Comparison of ENCODE assay signal across 14 cellular contexts in the genomic region with DNA sequence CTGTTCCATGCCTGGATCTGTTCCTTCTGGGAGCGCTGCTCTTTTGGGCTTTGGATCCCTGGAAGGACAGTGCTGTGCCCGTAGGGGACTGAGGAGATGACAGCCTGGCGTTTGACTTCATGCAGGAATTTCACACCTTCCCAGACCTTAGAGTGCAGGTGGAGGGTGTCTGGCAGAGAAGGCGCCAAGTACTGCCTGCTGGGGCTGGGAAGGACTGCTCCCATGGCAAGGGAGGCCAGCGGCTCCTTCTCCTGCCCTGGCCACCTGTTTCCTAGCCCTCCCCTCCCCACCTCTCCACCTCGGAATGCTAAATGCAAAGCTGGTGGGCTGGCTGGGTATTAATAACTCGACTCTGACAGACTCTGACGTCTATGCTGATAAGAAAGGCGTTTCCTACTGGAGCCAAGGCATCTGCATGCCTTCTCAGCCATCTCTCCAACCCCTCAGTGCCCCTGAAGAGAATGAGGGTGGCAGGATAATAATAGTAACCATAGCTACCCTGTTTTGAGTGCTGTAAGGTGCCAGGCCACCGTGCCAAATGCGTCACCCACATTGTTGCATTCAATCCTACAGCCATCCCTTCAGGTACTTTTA. TPM values are rescaled to one million over a fixed set of nuclear protein-coding genes. Genes with fewer than 3 reads are reported as not detected.
A peak's percentile ranks its signal among the peaks of the same experiment; 100 is the strongest.
DNase-seq lines count a peak whose midpoint lies in the region; ATAC-seq, FAIRE-seq and TF ChIP-seq lines count a peak whose summit lies in the region.
"Had no signal": no experiment of that assay in that cellular context is flagged by ENCODE, and none has a peak within 500 bp of the region (broad histone marks: within the 10 kb centered on the region; RNA-seq: fewer than 3 reads in every experiment).

No MANE protein-coding gene starts in this region.

- no peak for TF ChIP-seq CTCF in H9 (conservative IDR thresholded peaks at IDR 0.05)
- no peak for TF ChIP-seq CTCF in H1 (IDR thresholded peaks at IDR 0.05; ENCODE audit: control extremely low read depth in 1 of 3, insufficient read depth in 1 of 3, low read depth in 1 of 3, low read length in 3 of 3)
- TF ChIP-seq CTCF in foreskin keratinocyte (conservative IDR thresholded peaks at IDR 0.05) = no peak

- ATAC-seq in memory B cell (ENCODE audit: low read depth) (peak; percentile 12), HG03108 (IDR thresholded peaks at IDR 0.05; ENCODE audit: unreplicated experiment) (no peak), foreskin keratinocyte (no peak)

- no peak overlapping the region for H2BK20ac ChIP-seq in H9 (ENCODE audit: low read depth, low read length, poor library complexity, severe bottlenecking)
- H2BK20ac ChIP-seq in H1 (ENCODE audit: low read length) = peak overlapping the region; percentile 77; the same call in 1 of the 2 replicates

- no peak overlapping the region for H2AK5ac ChIP-seq in H9 (ENCODE audit: insufficient read length, low read length)
- H2AK5ac ChIP-seq in H1 (ENCODE audit: low read depth, low read length) = no peak overlapping the region

- H3K9ac ChIP-seq in H9 (ENCODE audit: extremely low read depth, insufficient read length, low read length) = no peak overlapping the region
- H3K9ac ChIP-seq in H1 (replicated peaks in 1 of 4; ENCODE audit: extremely low read depth in 1 of 4, low read depth in 3 of 4, low read length in 3 of 4) = no peak overlapping the region

- H2AFZ ChIP-seq in H9 (ENCODE audit: low read length) = no peak overlapping the region
- H2AFZ ChIP-seq in H1 (ENCODE audit: low read length) = peak overlapping the region; percentile 74

- 0 out of 5 replicates have a peak overlapping the region, but pooled peaks of 1 of the 2 experiments have one; percentile 45 for H3K4me3 Mint-ChIP-seq in H9
- no peak overlapping the region for H3K4me3 Mint-ChIP-seq in memory B cell
- H3K4me3 Mint-ChIP-seq: activated CD4-positive, alpha-beta T cell treated with anti-CD3 and anti-CD28 coated beads, Interleukin-2, amount 10 ng/mL, durations not matched to agents 24 days and 14 days; activated T-helper 1 cell treated with anti-CD3 and anti-CD28 coated beads, Interleukin-12 subunit alpha, Interleukin-12 subunit beta, Interleukin-2, Interleukin-4 antibody, amounts not matched to agents 30 ng/mL and 10 ng/mL and 1 ng/mL, durations not matched to agents 14 hours and 24 hours and 36 hours had no signal

- peaks cover 21% of the 10 kb centered on the region for H3K27me3 Mint-ChIP-seq in H9 (ENCODE audit: low read depth)
- peaks cover 17% of the 10 kb centered on the region for H3K27me3 Mint-ChIP-seq in memory B cell

- H4K8ac ChIP-seq in H9 (replicated peaks; ENCODE audit: insufficient read length, low read depth, low read length) (no peak overlapping the region), H1 (ENCODE audit: extremely low read depth, insufficient read depth, low read length) (no peak overlapping the region)

- H3K79me1 ChIP-seq in H9 (ENCODE audit: insufficient read depth, low read depth, low read length, poor library complexity, severe bottlenecking) (no peaks in the 10 kb centered on the region), H1 (ENCODE audit: low read depth, low read length) (no peaks in the 10 kb centered on the region)

- H3K4me3 ChIP-seq in H1 (ENCODE audit: extremely low read depth in 1 of 4, insufficient read depth in 2 of 4, low read depth in 3 of 4, low read length in 4 of 4) = peak overlapping the region in 1 of 4 experiments; percentile 17; a peak in 2 of 8 replicates

- peaks cover 0 to 3% of the 10 kb centered on the region in 2 experiments; a peak in 1 of 5 replicates for H3K9me3 Mint-ChIP-seq in H9
- H3K9me3 Mint-ChIP-seq in memory B cell = no peaks in the 10 kb centered on the region
- H3K9me3 Mint-ChIP-seq: activated CD4-positive, alpha-beta T cell treated with anti-CD3 and anti-CD28 coated beads, Interleukin-2, amount 10 ng/mL, durations not matched to agents 24 days and 14 days; activated T-helper 1 cell treated with anti-CD3 and anti-CD28 coated beads, Interleukin-12 subunit alpha, Interleukin-12 subunit beta, Interleukin-2, Interleukin-4 antibody, amounts not matched to agents 30 ng/mL and 10 ng/mL and 1 ng/mL, durations not matched to agents 14 hours and 24 hours and 36 hours had no signal

- POLR2A ChIA-PET in H1 (lab: Charles Lee; ENCODE audit: partially characterized antibody) = interaction anchor here (1.2 kb wide), 1 partner anchor 185 kb away, joined by 4 read pairs; the partner anchor contains the start of gene SH3BGRL3

- TF ChIP-seq RAD21 in H1 (IDR thresholded peaks at IDR 0.05 in 1 of 2, conservative IDR thresholded peaks at IDR 0.05 in 1 of 2; ENCODE audit: low read depth in 2 of 2, low read length in 2 of 2) = no peak

- DNase-seq in A172 (ENCODE audit: low spot score) (peak; percentile 54), H9 (peak; percentile 67), H1 (ENCODE audit: low read depth in 1 of 2, low spot score in 2 of 2) (peak in 1 of 2 experiments; percentile 50), memory B cell (ENCODE audit: low spot score in 2 of 2) (no peak), NCI-H446 treated with DMSO at 0.1 percent for 48 hours (lab: John Stamatoyannopoulos, UW) (no peak), OCI-M2 (lab: John Stamatoyannopoulos, UW; ENCODE audit: unreplicated experiment) (no peak), foreskin keratinocyte (no peak)
- DNase-seq: activated CD4-positive, alpha-beta T cell treated with anti-CD3 and anti-CD28 coated beads, Interleukin-2, amount 10 ng/mL, durations not matched to agents 24 days and 14 days; MV-4-11; stimulated activated CD4-positive, alpha-beta T cell treated with anti-CD3 and anti-CD28 coated beads, Interleukin-2, amount 100 ng/mL, for 24 hours; stimulated activated naive CD4-positive, alpha-beta T cell had no signal

- no peaks in the 10 kb centered on the region for H3K9me3 ChIP-seq in H9 (ENCODE audit: control insufficient read depth, low read depth, low read length)
- no peaks in the 10 kb centered on the region for H3K9me3 ChIP-seq in H1 (ENCODE audit: insufficient read depth in 2 of 2, low read depth in 1 of 2, low read length in 1 of 2)

- no peak for TF ChIP-seq POLR2A in H1 (IDR thresholded peaks at IDR 0.05; ENCODE audit: control extremely low read depth in 1 of 2, low read depth in 2 of 2, low read length in 2 of 2)

- H3K4ac ChIP-seq in H9 (ENCODE audit: low read depth, low read length) (no peak overlapping the region), H1 (replicated peaks; ENCODE audit: insufficient read length, low read depth, low read length) (peak overlapping the region; percentile 21)

- H2BK5ac ChIP-seq in H9 (ENCODE audit: insufficient read length, low read length) (no peak overlapping the region), H1 (ENCODE audit: low read depth, low read length) (no peak overlapping the region; the same call in 1 of the 2 replicates)

- no peak for FAIRE-seq in H1 (lab: Jason Lieb, UNC)

- H3K27ac ChIP-seq in H9 (ENCODE audit: insufficient read length, low read depth, low read length) (no peak overlapping the region), H1 (ENCODE audit: low read depth, low read length) (no peak overlapping the region), foreskin keratinocyte (no peak overlapping the region)

- H4K20me1 ChIP-seq in H9 (ENCODE audit: control insufficient read depth, insufficient read depth, insufficient read length) (no peaks in the 10 kb centered on the region), H1 (replicated peaks in 1 of 2; ENCODE audit: control insufficient read depth in 1 of 2, insufficient read depth in 2 of 2, low read length in 2 of 2) (no peaks in the 10 kb centered on the region)

- H3K36me3 Mint-ChIP-seq in H9 (ENCODE audit: insufficient read depth in 1 of 3, low read depth in 3 of 3) (no peaks in the 10 kb centered on the region), memory B cell (no peaks in the 10 kb centered on the region)

- no peak for TF ChIP-seq EP300 in H1 (IDR thresholded peaks at IDR 0.05; ENCODE audit: borderline replicate concordance in 1 of 2, low read depth in 2 of 2, low read length in 2 of 2)

- no peak overlapping the region for H2BK12ac ChIP-seq in H9 (ENCODE audit: insufficient read length, low read depth, low read length)
- peak overlapping the region; percentile 45; the same call in 1 of the 2 replicates for H2BK12ac ChIP-seq in H1 (ENCODE audit: low read depth, low read length)

- H3K14ac ChIP-seq in H9 (ENCODE audit: insufficient read depth, low read length) (no peak overlapping the region), H1 (ENCODE audit: insufficient read length) (no peak overlapping the region)

- H3K79me2 ChIP-seq in H9 (ENCODE audit: insufficient read depth, low read length) (no peaks in the 10 kb centered on the region), H1 (ENCODE audit: control insufficient read depth in 1 of 2, insufficient read depth in 2 of 2, low read length in 2 of 2) (no peaks in the 10 kb centered on the region)

- no peaks in the 10 kb centered on the region for H3K36me3 ChIP-seq in H1 (ENCODE audit: control insufficient read depth in 2 of 4, insufficient read depth in 4 of 4, low read length in 3 of 4)

- H3K18ac ChIP-seq in H9 (ENCODE audit: insufficient read length, low read depth, low read length) (no peak overlapping the region), H1 (ENCODE audit: extremely low read depth, low read length) (peak overlapping the region; percentile 36; the same call in 1 of the 2 replicates)

- H3K27me3 ChIP-seq in H9 (ENCODE audit: insufficient read depth, low read length) = no peaks in the 10 kb centered on the region
- H3K27me3 ChIP-seq in H1 (replicated peaks in 1 of 4; ENCODE audit: control insufficient read depth in 3 of 4, extremely low read depth in 1 of 4, insufficient read depth in 3 of 4, low read length in 3 of 4) = peaks cover 0 to 5% (median 2%) of the 10 kb centered on the region in 4 experiments; a peak in 2 of 7 replicates
- H3K27me3 ChIP-seq in foreskin keratinocyte = no peaks in the 10 kb centered on the region

- H3K27ac Mint-ChIP-seq in H9 = no peak overlapping the region
- no peak overlapping the region for H3K27ac Mint-ChIP-seq in memory B cell
- H3K27ac Mint-ChIP-seq: activated CD4-positive, alpha-beta T cell treated with anti-CD3 and anti-CD28 coated beads, Interleukin-2, amount 10 ng/mL, durations not matched to agents 24 days and 14 days; activated T-helper 1 cell treated with anti-CD3 and anti-CD28 coated beads, Interleukin-12 subunit alpha, Interleukin-12 subunit beta, Interleukin-2, Interleukin-4 antibody, amounts not matched to agents 30 ng/mL and 10 ng/mL and 1 ng/mL, durations not matched to agents 14 hours and 24 hours and 36 hours had no signal

- H4K91ac ChIP-seq in H9 (ENCODE audit: insufficient read length, low read depth, low read length) = no peak overlapping the region
- no peak overlapping the region for H4K91ac ChIP-seq in H1 (replicated peaks; ENCODE audit: insufficient read length, low read length)

- H4K5ac ChIP-seq in H9 (ENCODE audit: insufficient read length, low read depth, low read length) = no peak overlapping the region
- H4K5ac ChIP-seq in H1 (ENCODE audit: insufficient read length, low read depth, low read length) = no peak overlapping the region

- no peak overlapping the region for H3K56ac ChIP-seq in H9 (ENCODE audit: insufficient read length, low read depth, low read length)
- H3K56ac ChIP-seq in H1 (replicated peaks; ENCODE audit: insufficient read length, low read depth, low read length) = no peak overlapping the region

- H3K4me1 Mint-ChIP-seq in H9 (peaks cover 23 to 36% of the 10 kb centered on the region in 2 experiments), memory B cell (peaks cover 3% of the 10 kb centered on the region)

- H2BK120ac ChIP-seq in H9 (ENCODE audit: low read depth, low read length, poor library complexity, severe bottlenecking) = no peak overlapping the region
- H2BK120ac ChIP-seq in H1 (replicated peaks; ENCODE audit: low read depth, low read length) = no peak overlapping the region

- H3K23ac ChIP-seq in H9 (ENCODE audit: insufficient read length, low read depth, low read length) (no peak overlapping the region), H1 (ENCODE audit: insufficient read length) (no peak overlapping the region)

- H3K4me1 ChIP-seq in H9 (ENCODE audit: insufficient read depth, low read length) = peaks cover 6% of the 10 kb centered on the region; the same call in 1 of the 2 replicates
- H3K4me1 ChIP-seq in H1 (replicated peaks in 1 of 4; ENCODE audit: control insufficient read depth in 3 of 4, insufficient read depth in 4 of 4, low read length in 3 of 4) = peaks cover 9 to 15% (median 12%) of the 10 kb centered on the region in 4 experiments
- H3K4me1 ChIP-seq in foreskin keratinocyte = peaks cover 12% of the 10 kb centered on the region

- CTCF ChIA-PET in H1 (lab: Charles Lee; ENCODE audit: partially characterized antibody) = interaction anchor here (0.8 to 1.3 kb wide), 3 partner anchors 35 to 57 kb away, joined by 4 to 6 read pairs (median 5); no protein-coding TSS in a partner anchor

- no peak overlapping the region for H3K4me2 ChIP-seq in H9 (ENCODE audit: insufficient read depth, insufficient read length, low read length)
- peak overlapping the region; percentile 40 to 47; a peak in 2 of 4 replicates for H3K4me2 ChIP-seq in H1 (ENCODE audit: insufficient read depth in 1 of 2, low read depth in 2 of 2, low read length in 2 of 2)

- no CpG with 5 or more reads among the region's 11 CpGs for WGBS in H9 (ENCODE audit: extremely low coverage, insufficient read length, low lambda C conversion rate)
- 75% methylated on average over 11 of the region's 11 CpGs; no CpG with 5 or more reads in 1 of the 2 experiments for WGBS in H1 (ENCODE audit: extremely low coverage in 1 of 2, insufficient coverage in 1 of 2, insufficient read length in 1 of 2, insufficient replicate concordance in 2 of 2, low coverage in 1 of 2, low lambda C conversion rate in 2 of 2, missing lambda C conversion rate in 1 of 2), 2 experiments

- no peak overlapping the region for H3T11ph ChIP-seq in H9 (ENCODE audit: low read length)

- H3K23me2 ChIP-seq in H9 (ENCODE audit: insufficient read length, low read depth, low read length, poor library complexity, severe bottlenecking) (no peaks in the 10 kb centered on the region), H1 (ENCODE audit: low read depth, low read length) (no peaks in the 10 kb centered on the region)

- H2BK15ac ChIP-seq in H9 (ENCODE audit: low read depth, low read length) (no peak overlapping the region), H1 (ENCODE audit: low read length) (peak overlapping the region; percentile 89)

RNA-seq across cellular contexts. Expression of gene PDIK1L, which starts 17.5 kb away (rescaled TPM):
- 4.4 and 6.1 TPM in 2 replicates for total RNA-seq in A172 (2014; rRNA removed; shearing (Covaris generic))
- total RNA-seq in H9 (2021) (5.6 and 7.1 TPM in 2 replicates), foreskin keratinocyte (2.7 TPM in 2 replicates)
- total RNA-seq in H1 (2021; fragmentation: NEBNext Ultra II Directional; extraction: Animal tissue kit (Norgen Biotek cat#: 25700)) = 4.5 and 5.2 TPM in 2 replicates
- polyA plus RNA-seq in H1 (2011; rRNA removed) (0.83 and 0.95 TPM in 2 replicates), foreskin keratinocyte (0.72 and 1.0 TPM in 2 replicates)
- polyA plus RNA-seq in H1 (2011; cell fraction: cytosol; rRNA removed) = 1.6 TPM
- polyA plus RNA-seq in H1 (2011; cell fraction: nucleus; rRNA removed) = 1.2 TPM
- 1.5 to 4.6 TPM (median 2.2 TPM) in 4 replicates for polyA plus RNA-seq in H1 (2012, experiment 1 of 2)
- 0.37 TPM for polyA plus RNA-seq in H1 (2012, experiment 2 of 2)
- 1.5 TPM for polyA plus RNA-seq in H1 (2013, experiment 1 of 2)
- 1.5 TPM for polyA plus RNA-seq in H1 (2013, experiment 2 of 2)
- 4.8 and 5.8 TPM in 2 replicates for polyA minus RNA-seq in H1 (2011; rRNA and poly(A)+ RNA removed)
- polyA minus RNA-seq in H1 (2011; cell fraction: cytosol; rRNA and poly(A)+ RNA removed) = 1.8 TPM
- 3.8 TPM for polyA minus RNA-seq in H1 (2011; cell fraction: nucleus; rRNA and poly(A)+ RNA removed)

RNA-seq across cellular contexts. Expression of gene TRIM63, which starts 26.7 kb away (rescaled TPM):
- total RNA-seq in A172 (2014; rRNA removed; shearing (Covaris generic)) = not detected in 2 replicates
- not detected in 2 replicates for total RNA-seq in H9 (2021)
- not detected in 2 replicates for total RNA-seq in H1 (2021; fragmentation: NEBNext Ultra II Directional; extraction: Animal tissue kit (Norgen Biotek cat#: 25700))
- not detected in 2 replicates for polyA plus RNA-seq in H1 (2011; rRNA removed)
- polyA plus RNA-seq in H1 (2011; cell fraction: cytosol; rRNA removed) = not detected
- not detected for polyA plus RNA-seq in H1 (2011; cell fraction: nucleus; rRNA removed)
- polyA plus RNA-seq in H1 (2012, experiment 1 of 2) = not detected in 4 replicates
- polyA plus RNA-seq in H1 (2012, experiment 2 of 2) = not detected
- not detected for polyA plus RNA-seq in H1 (2013, experiment 1 of 2)
- polyA plus RNA-seq in H1 (2013, experiment 2 of 2) = 0.04 TPM
- polyA minus RNA-seq in H1 (2011; rRNA and poly(A)+ RNA removed) = not detected in 2 replicates
- not detected for polyA minus RNA-seq in H1 (2011; cell fraction: cytosol; rRNA and poly(A)+ RNA removed)
- not detected for polyA minus RNA-seq in H1 (2011; cell fraction: nucleus; rRNA and poly(A)+ RNA removed)
- total RNA-seq in foreskin keratinocyte = not detected in 2 replicates
- not detected in 2 replicates for polyA plus RNA-seq in foreskin keratinocyte
- total RNA-seq: activated CD4-positive, alpha-beta T cell treated with anti-CD3 and anti-CD28 coated beads, Interleukin-2, amount 10 ng/mL, durations not matched to agents 24 days and 14 days; activated T-helper 1 cell treated with anti-CD3 and anti-CD28 coated beads, Interleukin-12 subunit alpha, Interleukin-12 subunit beta, Interleukin-2, Interleukin-4 antibody, amounts not matched to agents 30 ng/mL and 10 ng/mL and 1 ng/mL, durations not matched to agents 14 hours and 24 hours and 36 hours had no signal
- polyA plus RNA-seq: BJ had no signal

RNA-seq across cellular contexts. Expression of gene SLC30A2, which starts 48.3 kb away (rescaled TPM):
- total RNA-seq in A172 (2014; rRNA removed; shearing (Covaris generic)) = not detected in 2 replicates
- total RNA-seq in H9 (2021) (0.35 TPM in 2 replicates), foreskin keratinocyte (not detected in 2 replicates)
- 0.19 TPM in 1 of 2 replicates, not detected in the other for total RNA-seq in H1 (2021; fragmentation: NEBNext Ultra II Directional; extraction: Animal tissue kit (Norgen Biotek cat#: 25700))
- polyA plus RNA-seq in H1 (2011; rRNA removed) (0.76 and 0.78 TPM in 2 replicates), foreskin keratinocyte (not detected in 2 replicates)
- 0.58 TPM for polyA plus RNA-seq in H1 (2011; cell fraction: cytosol; rRNA removed)
- 0.57 TPM for polyA plus RNA-seq in H1 (2011; cell fraction: nucleus; rRNA removed)
- polyA plus RNA-seq in H1 (2012, experiment 1 of 2) = 0.07 to 0.81 TPM (median 0.43 TPM) in 4 replicates
- not detected for polyA plus RNA-seq in H1 (2012, experiment 2 of 2)
- polyA plus RNA-seq in H1 (2013, experiment 1 of 2) = 0.06 TPM
- polyA plus RNA-seq in H1 (2013, experiment 2 of 2) = 0.09 TPM
- 0.88 TPM in 2 replicates for polyA minus RNA-seq in H1 (2011; rRNA and poly(A)+ RNA removed)
- polyA minus RNA-seq in H1 (2011; cell fraction: cytosol; rRNA and poly(A)+ RNA removed) = not detected
- polyA minus RNA-seq in H1 (2011; cell fraction: nucleus; rRNA and poly(A)+ RNA removed) = 0.20 TPM
- total RNA-seq: activated CD4-positive, alpha-beta T cell treated with anti-CD3 and anti-CD28 coated beads, Interleukin-2, amount 10 ng/mL, durations not matched to agents 24 days and 14 days; activated T-helper 1 cell treated with anti-CD3 and anti-CD28 coated beads, Interleukin-12 subunit alpha, Interleukin-12 subunit beta, Interleukin-2, Interleukin-4 antibody, amounts not matched to agents 30 ng/mL and 10 ng/mL and 1 ng/mL, durations not matched to agents 14 hours and 24 hours and 36 hours had no signal
- polyA plus RNA-seq: BJ had no signal

Comparison
In these comparisons a context has a peak if more than half of its experiments do, and no peak if none do; other contexts are left out.
1. DNase-seq: peak in A172 (single experiment) and H9 (single experiment); none in memory B cell (0 of 2), NCI-H446 treated with DMSO at 0.1 percent for 48 hours (single experiment), OCI-M2 (single experiment) and foreskin keratinocyte (0 of 2).